Comparison of ENCODE assay signal across 12 cellular contexts in the genomic region with DNA sequence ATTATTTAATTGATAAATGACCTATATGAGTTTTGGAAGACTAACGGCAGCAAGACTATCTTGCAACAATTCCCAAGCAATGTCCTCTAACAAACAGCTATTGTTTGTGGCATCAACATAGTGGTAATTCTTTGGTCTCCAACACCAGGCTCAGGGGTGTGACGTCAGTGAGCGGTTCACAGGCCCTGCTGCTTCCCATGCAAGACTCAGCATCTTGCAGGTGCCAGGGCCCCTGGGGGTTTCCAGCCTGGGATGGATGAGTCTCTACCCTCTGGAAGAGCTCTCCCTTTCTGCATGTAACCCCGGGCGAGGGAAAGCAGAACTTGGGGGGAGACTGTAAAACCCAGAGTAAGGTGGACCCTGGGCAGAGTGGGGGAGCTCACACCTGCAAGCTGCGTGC.
"Had no signal": no experiment of that assay in that cellular context is flagged by ENCODE, and none has a peak within 500 bp of the region (broad histone marks: within the 10 kb centered on the region; RNA-seq: fewer than 3 reads in every experiment).

No MANE protein-coding gene starts in this region.

- H3K36me3 ChIP-seq: heart left ventricle had no signal

- H3K9me3 ChIP-seq: psoas muscle had no signal

- FAIRE-seq: keratinocyte had no signal

- ATAC-seq: activated T-cell treated with anti-CD3 and anti-CD28 coated beads, Interleukin-2, amount 50 U/mL, for 4 hours; esophagus mucosa; heart left ventricle; left ventricle myocardium superior; psoas muscle had no signal

- H3K27ac ChIP-seq: heart left ventricle, psoas muscle had no signal

- H3K4me1 ChIP-seq: psoas muscle had no signal

- H3K4me3 ChIP-seq: psoas muscle had no signal

- DNase-seq: activated CD4-positive, alpha-beta T cell treated with anti-CD3 and anti-CD28 coated beads, Interleukin-2, amount 50 U/mL, for 4 hours; activated CD4-positive, CD25-positive, alpha-beta regulatory T cell treated with anti-CD3 and anti-CD28 coated beads, Interleukin-2, amount 50 U/mL, for 72 hours; activated effector memory CD4-positive, alpha-beta T cell treated with anti-CD3 and anti-CD28 coated beads, Interleukin-2, amount 50 U/mL, for 16 hours; activated T-cell treated with anti-CD3 and anti-CD28 coated beads, Interleukin-2, amount 50 U/mL, for 4 hours; dermis blood vessel endothelial cell; heart left ventricle; left ventricle myocardium superior; psoas muscle; stimulated activated CD4-positive, alpha-beta T cell treated with anti-CD3 and anti-CD28 coated beads, Interleukin-2, amount 100 ng/mL, for 48 hours; stimulated activated naive CD4-positive, alpha-beta T cell treated with Interleukin-2 at 50 U/mL for 16 hours had no signal
